Comparison of ENCODE assay signal across 9 cellular contexts in the genomic region with DNA sequence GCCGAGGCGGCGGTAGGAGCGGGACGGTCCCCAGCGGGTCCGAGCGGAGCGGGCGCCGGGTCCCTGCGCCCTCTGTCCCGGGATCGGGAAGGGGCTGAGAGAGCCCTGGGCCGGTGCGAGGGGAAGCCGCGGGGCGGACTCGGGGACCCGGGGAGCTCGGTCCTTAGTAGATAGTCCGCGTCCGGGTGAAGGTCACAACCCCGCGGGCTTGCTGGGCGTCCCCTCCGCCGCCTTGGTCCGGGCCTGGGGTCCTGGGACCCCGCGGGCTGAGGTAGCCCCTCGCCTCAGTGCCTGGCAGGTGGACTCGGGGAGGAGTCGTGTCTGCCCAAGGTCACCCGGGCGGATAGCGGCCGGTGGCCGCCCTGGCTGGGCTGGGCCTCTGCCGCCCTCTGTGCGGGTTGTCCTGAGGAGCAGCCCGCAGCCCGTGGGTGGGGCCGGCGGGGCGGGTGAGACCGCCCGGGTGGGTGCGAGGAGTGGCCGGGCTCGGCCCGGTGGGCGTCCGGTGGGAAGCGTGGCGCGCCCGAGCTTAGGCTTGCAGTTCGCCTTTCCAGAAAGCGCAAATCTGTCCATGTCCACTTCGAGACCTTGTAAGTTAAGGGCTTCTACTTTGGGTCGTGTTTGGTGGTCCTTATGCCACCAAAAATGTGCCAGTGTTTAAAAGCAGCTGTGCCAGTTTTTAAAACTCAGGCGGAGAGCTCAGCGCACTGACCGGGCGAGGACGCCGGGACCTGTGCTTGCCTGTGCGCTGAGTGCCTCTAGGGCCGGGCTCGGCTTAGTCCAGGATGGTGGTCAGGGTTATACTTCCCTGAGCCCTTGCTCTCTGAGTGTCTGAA. TPM values are rescaled to one million over a fixed set of nuclear protein-coding genes. Genes with fewer than 3 reads are reported as not detected.
DNase-seq lines count a peak whose midpoint lies in the region; ATAC-seq lines count a peak whose summit lies in the region.
"Had no signal": no experiment of that assay in that cellular context is flagged by ENCODE, and none has a peak within 500 bp of the region (broad histone marks: within the 10 kb centered on the region; RNA-seq: fewer than 3 reads in every experiment).

No MANE protein-coding gene starts in this region.

- peak overlapping the region; percentile 88 to 95 (median 91) for H3K27ac ChIP-seq in BLaER1 treated with 17β-estradiol and CSF1 and Interleukin-3, amounts not matched to agents 10 nM and 100 nM
- H3K27ac ChIP-seq in SJCRH30 (no peak overlapping the region; the same call in 1 of the 2 replicates), caudate nucleus (ENCODE audit: low read depth, low read length) (peak overlapping the region; percentile 44)

- no peaks in the 10 kb centered on the region for H3K27me3 ChIP-seq in BLaER1 treated with 17β-estradiol and CSF1 and Interleukin-3, amounts not matched to agents 10 nM and 100 nM
- no peaks in the 10 kb centered on the region for H3K27me3 ChIP-seq in SJCRH30

- peaks cover 0 to 3% (median 0%) of the 10 kb centered on the region in 11 experiments; a peak in 3 of 22 replicates for H3K9me3 ChIP-seq in BLaER1 treated with 17β-estradiol and CSF1 and Interleukin-3, amounts not matched to agents 10 nM and 100 nM (replicated peaks in 1 of 11)
- H3K9me3 ChIP-seq in SJCRH30 (replicated peaks), result no peaks in the 10 kb centered on the region

- peak overlapping the region; percentile 83 to 100 (median 98) for H3K4me3 ChIP-seq in BLaER1 treated with 17β-estradiol and CSF1 and Interleukin-3, amounts not matched to agents 10 nM and 100 nM
- H3K4me3 ChIP-seq in SJCRH30, result peak overlapping the region; percentile 72

- peak; percentile 32 for ATAC-seq in GM19035 (IDR thresholded peaks at IDR 0.05; ENCODE audit: unreplicated experiment)
- ATAC-seq in HG03280 (IDR thresholded peaks at IDR 0.05; ENCODE audit: unreplicated experiment), result peak; percentile 19
- peak; percentile 74 for ATAC-seq in left lobe of liver

- peaks cover 57 to 72% (median 65%) of the 10 kb centered on the region in 10 experiments for H3K4me1 ChIP-seq in BLaER1 treated with 17β-estradiol and CSF1 and Interleukin-3, amounts not matched to agents 10 nM and 100 nM
- no peaks in the 10 kb centered on the region for H3K4me1 ChIP-seq in SJCRH30

- peaks cover 0 to 12% (median 3%) of the 10 kb centered on the region in 11 experiments; a peak in 17 of 22 replicates for H3K36me3 ChIP-seq in BLaER1 treated with 17β-estradiol and CSF1 and Interleukin-3, amounts not matched to agents 10 nM and 100 nM
- H3K36me3 ChIP-seq in SJCRH30, result no peaks in the 10 kb centered on the region

- peaks cover 52 to 73% (median 61%) of the 10 kb centered on the region in 11 experiments for H4K20me1 ChIP-seq in BLaER1 treated with 17β-estradiol and CSF1 and Interleukin-3, amounts not matched to agents 10 nM and 100 nM

- peak overlapping the region; percentile 84 to 97 (median 93) for H3K4me2 ChIP-seq in BLaER1 treated with 17β-estradiol and CSF1 and Interleukin-3, amounts not matched to agents 10 nM and 100 nM

- DNase-seq in SJCRH30, result peak; percentile 17 to 44
- peak in 6 of 61 donors; percentile 4 to 70 (median 46) for DNase-seq in caudate nucleus (lab: John Stamatoyannopoulos, UW)
- peak; percentile 71 for DNase-seq in left lobe of liver (ENCODE audit: low spot score)
- peak; percentile 8 for DNase-seq in stimulated activated CD8-positive, alpha-beta memory T cell treated with anti-CD3 and anti-CD28 coated beads, Interleukin-12 subunit alpha, Interleukin-12 subunit beta, amount 100 ng/mL, for 4 hours (ENCODE audit: low read depth)
- no peak for DNase-seq in G401 (ENCODE audit: low spot score)

- in situ Hi-C loops in G401 (cut with HindIII; ENCODE audit: low sequenced_read_pairs), result no loop called here

- H3K9ac ChIP-seq in BLaER1 treated with 17β-estradiol and CSF1 and Interleukin-3, amounts not matched to agents 10 nM and 100 nM, result peak overlapping the region; percentile 89 to 98 (median 97)

RNA-seq across cellular contexts. Expression of a gene that starts 0.6 kb away (rescaled TPM):
- total RNA-seq in SJCRH30 (2014; rRNA removed; shearing (Covaris generic)), result 43.2 and 46.1 TPM in 2 replicates
- 232 TPM for total RNA-seq in left lobe of liver
- 210 and 223 TPM in 2 replicates for total RNA-seq in G401 (2014; rRNA removed; shearing (Covaris generic))

RNA-seq across cellular contexts. Expression of a gene that starts 0.7 kb away (rescaled TPM):
- total RNA-seq in SJCRH30 (2014; rRNA removed; shearing (Covaris generic)), result 2.4 and 2.5 TPM in 2 replicates
- 3.1 TPM for total RNA-seq in left lobe of liver
- 3.5 and 5.8 TPM in 2 replicates for total RNA-seq in G401 (2014; rRNA removed; shearing (Covaris generic))

RNA-seq across cellular contexts. Expression of a gene that starts 27.4 kb away (rescaled TPM):
- total RNA-seq in SJCRH30 (2014; rRNA removed; shearing (Covaris generic)), result not detected in 2 replicates
- total RNA-seq in left lobe of liver, result not detected
- total RNA-seq in G401 (2014; rRNA removed; shearing (Covaris generic)), result not detected in 2 replicates
- total RNA-seq: T-helper 1 cell treated with Interleukin-12 subunit alpha and Interleukin-12 subunit beta and Interleukin-4 antibody, amounts not matched to agents 30 ng/mL and 1 ng/mL, for 36 hours had no signal

RNA-seq across cellular contexts. Expression of a gene that starts 52.8 kb away (rescaled TPM):
- 40.1 and 43.8 TPM in 2 replicates for total RNA-seq in SJCRH30 (2014; rRNA removed; shearing (Covaris generic))
- total RNA-seq in left lobe of liver, result 37.1 TPM
- total RNA-seq in G401 (2014; rRNA removed; shearing (Covaris generic)), result 122 and 132 TPM in 2 replicates

Comparison
In these comparisons a context has a peak if more than half of its experiments do, and no peak if none do; other contexts are left out.
1. ATAC-seq: peak in every context shown above with its lines; median percentile 74 in left lobe of liver; 32 in GM19035; 19 in HG03280.